In genomic region chr9:95561913-95562312, GRCh38 we compare ENCODE assay signal across 19 cellular contexts.
"Had no signal": no experiment of that assay in that cellular context is flagged by ENCODE, and none has a peak within 500 bp of the region (broad histone marks: within the 10 kb centered on the region; RNA-seq: fewer than 3 reads in every experiment).

No MANE protein-coding gene starts in this region.

- H3K27ac ChIP-seq: dorsolateral prefrontal cortex, lower lobe of right lung, neutrophil, pancreas, right lobe of liver, thoracic aorta, tibial nerve, upper lobe of left lung had no signal

- FAIRE-seq: frontal cortex, keratinocyte, pancreas, small intestine, urothelium cell line had no signal

- DNase-seq: dorsolateral prefrontal cortex; effector CD4-positive, alpha-beta T cell; left ventricle myocardium superior; lower lobe of right lung; natural killer cell; pancreas; right lobe of liver; small intestine; stimulated activated CD4-positive, alpha-beta T cell treated with anti-CD3 and anti-CD28 coated beads, Interleukin-15, amount 100 ng/mL, for 24 hours; stimulated activated CD4-positive, alpha-beta T cell treated with anti-CD3 and anti-CD28 coated beads, Interleukin-2, amount 100 ng/mL, for 48 hours; stimulated activated naive B cell treated with anti-CD40 and anti-IgM and Interleukin-4, amounts not matched to agents 10 μg/mL and 1 μg/mL and 100 μg/mL, for 72 hours; upper lobe of left lung had no signal

- H3K9me3 Mint-ChIP-seq: natural killer cell had no signal

- H3K36me3 Mint-ChIP-seq: natural killer cell; stimulated activated naive B cell treated with anti-CD40 and anti-IgM and Interleukin-4, amounts not matched to agents 10 μg/mL and 1 μg/mL and 100 μg/mL, for 72 hours had no signal

- H3K4me3 Mint-ChIP-seq: natural killer cell; stimulated activated naive B cell treated with anti-CD40 and anti-IgM and Interleukin-4, amounts not matched to agents 10 μg/mL and 1 μg/mL and 100 μg/mL, for 72 hours; stimulated activated naive CD8-positive, alpha-beta T cell treated with anti-CD3 and anti-CD28 coated beads, Interleukin-15, Interleukin-2, amounts not matched to agents 100 ng/mL and 50 ng/mL, for 24 hours had no signal

- ATAC-seq: left ventricle myocardium superior; lower lobe of right lung; natural killer cell; pancreas; right lobe of liver; stimulated activated naive B cell treated with anti-CD40 and anti-IgM and Interleukin-4, amounts not matched to agents 10 μg/mL and 1 μg/mL and 100 μg/mL, for 72 hours had no signal

- H3K27ac Mint-ChIP-seq: natural killer cell; stimulated activated naive B cell treated with anti-CD40 and anti-IgM and Interleukin-4, amounts not matched to agents 10 μg/mL and 1 μg/mL and 100 μg/mL, for 72 hours; stimulated activated naive CD8-positive, alpha-beta T cell treated with anti-CD3 and anti-CD28 coated beads, Interleukin-15, Interleukin-2, amounts not matched to agents 100 ng/mL and 50 ng/mL, for 24 hours had no signal
